Comparison of ENCODE assay signal across 8 cellular contexts in genomic region chr1:228140724-228141081, GRCh38. TPM values are rescaled to one million over a fixed set of nuclear protein-coding genes. Genes with fewer than 3 reads are reported as not detected.
DNase-seq lines count a peak whose midpoint lies in the region; ATAC-seq and FAIRE-seq lines count a peak whose summit lies in the region.

No MANE protein-coding gene starts in this region.

- no peaks in the 10 kb centered on the region for H3K27me3 ChIP-seq in layer of hippocampus (ENCODE audit: control insufficient read depth, insufficient read depth, low read length)
- no peaks in the 10 kb centered on the region for H3K27me3 ChIP-seq in thymus (ENCODE audit: control insufficient read depth, insufficient read depth)

- peak overlapping the region; percentile 86 for H3K4me3 ChIP-seq in thymus (ENCODE audit: low read length)

- no peak for DNase-seq in activated T-cell treated with anti-CD3 and anti-CD28 coated beads, Interleukin-2, amount 50 U/mL, for 4 hours
- no peak for DNase-seq in activated T-cell treated with anti-CD3 and anti-CD28 coated beads, Interleukin-2, amount 50 U/mL, for 1 hour
- DNase-seq in NCI-H1417 (lab: John Stamatoyannopoulos, UW) (no peak), GM19239 (ENCODE audit: insufficient read length, low spot score) (no peak), NCI-H446 treated with DMSO at 0.1 percent for 48 hours (lab: John Stamatoyannopoulos, UW) (no peak)

- ATAC-seq in activated T-cell treated with anti-CD3 and anti-CD28 coated beads, Interleukin-2, amount 50 U/mL, for 4 hours, result no peak

- H3K9me3 Mint-ChIP-seq in activated T-cell treated with anti-CD3 and anti-CD28 coated beads, Interleukin-2, amount 50 U/mL, for 4 hours, result no peaks in the 10 kb centered on the region

- H3K27ac ChIP-seq in adipose tissue (ENCODE audit: low read depth, low read length), result peak overlapping the region; percentile 30
- H3K27ac ChIP-seq in layer of hippocampus (ENCODE audit: low read depth, low read length), result peak overlapping the region; percentile 97
- H3K27ac ChIP-seq in thymus (ENCODE audit: low read depth), result peak overlapping the region; percentile 97

- peaks cover 6% of the 10 kb centered on the region for H3K36me3 ChIP-seq in thymus (ENCODE audit: control insufficient read depth, insufficient read depth)

- H3K27me3 Mint-ChIP-seq in activated T-cell treated with anti-CD3 and anti-CD28 coated beads, Interleukin-2, amount 50 U/mL, for 4 hours (ENCODE audit: low read depth), result peaks cover 2% of the 10 kb centered on the region

- H3K36me3 Mint-ChIP-seq in activated T-cell treated with anti-CD3 and anti-CD28 coated beads, Interleukin-2, amount 50 U/mL, for 4 hours (ENCODE audit: insufficient read depth), result no peaks in the 10 kb centered on the region

- H3K4me3 Mint-ChIP-seq in activated T-cell treated with anti-CD3 and anti-CD28 coated beads, Interleukin-2, amount 50 U/mL, for 4 hours, result peak overlapping the region; percentile 98

- H3K4me1 Mint-ChIP-seq in activated T-cell treated with anti-CD3 and anti-CD28 coated beads, Interleukin-2, amount 50 U/mL, for 4 hours (ENCODE audit: low read depth), result peaks cover 41% of the 10 kb centered on the region

- 0 to 1% (median 0%) methylated on average over 20 of the region's 20 CpGs for WGBS in adipose tissue, 3 donors
- 2% methylated on average over 20 of the region's 20 CpGs for WGBS in thymus

- H3K4me1 ChIP-seq in thymus (ENCODE audit: control insufficient read depth, insufficient read depth, low read length), result peaks cover 46% of the 10 kb centered on the region

- FAIRE-seq in GM19239 (lab: Jason Lieb, UNC), result no peak

- H3K9me3 ChIP-seq in thymus (ENCODE audit: control insufficient read depth), result no peaks in the 10 kb centered on the region

RNA-seq across cellular contexts. Expression of gene GUK1, which starts 0.6 kb away (rescaled TPM):
- total RNA-seq in activated T-cell treated with anti-CD3 and anti-CD28 coated beads, Interleukin-2, amount 50 U/mL, for 4 hours, result 100 to 1,000 TPM; 219 to 248 (median 242) TPM
- polyA plus RNA-seq in adipose tissue, result 100 to 1,000 TPM; 266 to 552 (median 517) TPM
- polyA plus RNA-seq in thymus, result 370 TPM

RNA-seq across cellular contexts. Expression of gene GJC2, which starts 9.0 kb away (rescaled TPM):
- under 1 TPM; 0.49 to 0.79 (median 0.53) TPM for total RNA-seq in activated T-cell treated with anti-CD3 and anti-CD28 coated beads, Interleukin-2, amount 50 U/mL, for 4 hours
- 1 to 10 TPM in 2 of 3 donors, under 1 TPM in 1; 0.29 to 5.3 (median 2.0) TPM for polyA plus RNA-seq in adipose tissue
- 1.2 TPM for polyA plus RNA-seq in thymus

RNA-seq across cellular contexts. Expression of gene IBA57, which starts 24.9 kb away (rescaled TPM):
- 10 to 100 TPM; 14.5 to 17.6 (median 15.9) TPM for total RNA-seq in activated T-cell treated with anti-CD3 and anti-CD28 coated beads, Interleukin-2, amount 50 U/mL, for 4 hours
- polyA plus RNA-seq in adipose tissue, result 1 to 10 TPM; 5.2 to 7.4 (median 7.0) TPM
- polyA plus RNA-seq in thymus, result 1.7 TPM

RNA-seq across cellular contexts. Expression of gene MRPL55, which starts 31.6 kb away (rescaled TPM):
- 10 to 100 TPM; 82.3 to 93.0 (median 89.5) TPM for total RNA-seq in activated T-cell treated with anti-CD3 and anti-CD28 coated beads, Interleukin-2, amount 50 U/mL, for 4 hours
- 10 to 100 TPM; 45.7 to 92.6 (median 64.4) TPM for polyA plus RNA-seq in adipose tissue
- 96.7 TPM for polyA plus RNA-seq in thymus

RNA-seq across cellular contexts. Expression of gene C1orf35, which starts 37.6 kb away (rescaled TPM):
- 10 to 100 TPM; 41.0 to 41.9 (median 41.7) TPM for total RNA-seq in activated T-cell treated with anti-CD3 and anti-CD28 coated beads, Interleukin-2, amount 50 U/mL, for 4 hours
- 10 to 100 TPM; 10.0 to 12.7 (median 12.6) TPM for polyA plus RNA-seq in adipose tissue
- polyA plus RNA-seq in thymus, result 26.1 TPM

Comparison
In these comparisons a context has a peak if more than half of its experiments do, and no peak if none do; other contexts are left out.
1. H3K27ac ChIP-seq: peak in every context shown above with its lines; median percentile 97 in layer of hippocampus; 97 in thymus; 30 in adipose tissue.